In genomic region chr20:50191566-50192363, GRCh38 we compare ENCODE assay signal across 1 cellular context.
TF ChIP-seq lines count a peak whose summit lies in the region.

No MANE protein-coding gene starts in this region.

TF ChIP-seq in endothelial cell of umbilical vein, 7 proteins besides CTCF, POLR2A, EP300 and RAD21 (continued from another document):
- TF ChIP-seq MAX (IDR thresholded peaks at IDR 0.05; ENCODE audit: insufficient read depth, insufficient read length) (no peak), FOS (IDR thresholded peaks at IDR 0.05; ENCODE audit: borderline replicate concordance, insufficient read depth, low read length) (no peak)
